In genomic region chr5:122499617-122500016, GRCh38 we compare ENCODE assay signal across 16 cellular contexts.
DNase-seq lines count a peak whose midpoint lies in the region; ATAC-seq and TF ChIP-seq lines count a peak whose summit lies in the region.
"Had no signal": no experiment of that assay in that cellular context is flagged by ENCODE, and none has a peak within 500 bp of the region (broad histone marks: within the 10 kb centered on the region; RNA-seq: fewer than 3 reads in every experiment).

No MANE protein-coding gene starts in this region.

- no peak for ATAC-seq in left cardiac atrium
- ATAC-seq: GM12878 had no signal

- H3K36me3 ChIP-seq in left ventricle myocardium inferior (no peaks in the 10 kb centered on the region), sigmoid colon (no peaks in the 10 kb centered on the region)
- H3K36me3 ChIP-seq: BE2C had no signal

- H3K27me3 ChIP-seq in left ventricle myocardium inferior (ENCODE audit: low read depth) (peaks cover 7% of the 10 kb centered on the region), sigmoid colon (no peaks in the 10 kb centered on the region)
- H3K27me3 ChIP-seq: BE2C had no signal

- H3K4me3 Mint-ChIP-seq in nephron = no peak overlapping the region
- H3K4me3 Mint-ChIP-seq: CD4-positive, alpha-beta memory T cell had no signal

- H3K4me3 ChIP-seq in left ventricle myocardium inferior (no peak overlapping the region), fibroblast of the aortic adventitia (ENCODE audit: low read depth, low read length) (no peak overlapping the region), sigmoid colon (no peak overlapping the region)
- H3K4me3 ChIP-seq: A549, GM12878 had no signal

- peaks cover 34% of the 10 kb centered on the region for H3K4me1 Mint-ChIP-seq in nephron
- H3K4me1 Mint-ChIP-seq: CD4-positive, alpha-beta memory T cell had no signal

- no peak for TF ChIP-seq EP300 in sigmoid colon (IDR thresholded peaks at IDR 0.05)

- intact Hi-C loops in left ventricle myocardium inferior (cut with micrococcal nuclease) (no loop called here), left cardiac atrium (cut with DNase I) (loop anchor here in 1 of 2 donors (5.0 kb wide), 1 partner anchor 343 kb away; no protein-coding TSS in a partner anchor), sigmoid colon (cut with DNase I) (loop anchor here (5.0 to 10.0 kb wide), 3 partner anchors 305 to 1105 kb away; no protein-coding TSS in a partner anchor)

- H3K9me3 Mint-ChIP-seq in nephron = no peaks in the 10 kb centered on the region
- H3K9me3 Mint-ChIP-seq: CD4-positive, alpha-beta memory T cell had no signal

- no peak for TF ChIP-seq CTCF in left ventricle myocardium inferior (IDR thresholded peaks at IDR 0.05; ENCODE audit: borderline replicate concordance)
- TF ChIP-seq CTCF in fibroblast of the aortic adventitia (IDR thresholded peaks at IDR 0.05; ENCODE audit: insufficient read depth, low read length) = no peak
- no peak for TF ChIP-seq CTCF in nephron (IDR thresholded peaks at IDR 0.05; ENCODE audit: unreplicated experiment in 3 of 3)
- TF ChIP-seq CTCF in sigmoid colon (IDR thresholded peaks at IDR 0.05) = no peak

- H3K27ac ChIP-seq in left ventricle myocardium inferior (replicated peaks) = peak overlapping the region; percentile 54
- peak overlapping the region in 1 of 4 donors; percentile 16 for H3K27ac ChIP-seq in sigmoid colon
- H3K27ac ChIP-seq: A549, C4-2B, GM23248, HL-60 had no signal

- no peaks in the 10 kb centered on the region for H3K36me3 Mint-ChIP-seq in nephron (ENCODE audit: low read depth)
- H3K36me3 Mint-ChIP-seq: CD4-positive, alpha-beta memory T cell had no signal

- DNase-seq in left ventricle myocardium inferior (no peak), left cardiac atrium (no peak), fibroblast of the aortic adventitia (ENCODE audit: low read depth) (peak; percentile 40), epidermal melanocyte (ENCODE audit: insufficient read length, low spot score) (no peak), sigmoid colon (no peak), cerebellar cortex (ENCODE audit: low spot score) (no peak)
- DNase-seq: BE2C; CD4-positive, alpha-beta memory T cell; DMS79; GM23248; H7 had no signal

- H3K9me3 ChIP-seq in left ventricle myocardium inferior (replicated peaks) (no peaks in the 10 kb centered on the region), sigmoid colon (no peaks in the 10 kb centered on the region)
- H3K9me3 ChIP-seq: A549, BE2C had no signal

- H3K27me3 Mint-ChIP-seq in nephron (ENCODE audit: low read depth) = peaks cover 3% of the 10 kb centered on the region

- H3K27ac Mint-ChIP-seq in nephron = peak overlapping the region in 2 of 3 experiments; percentile 28 to 34
- H3K27ac Mint-ChIP-seq: CD4-positive, alpha-beta memory T cell had no signal

- no peak for TF ChIP-seq POLR2A in sigmoid colon (IDR thresholded peaks at IDR 0.05)

- H3K4me1 ChIP-seq in left ventricle myocardium inferior (no peaks in the 10 kb centered on the region), sigmoid colon (peaks cover 0 to 13% (median 4%) of the 10 kb centered on the region in 4 donors)
- H3K4me1 ChIP-seq: A549, BE2C had no signal
